18 cellular contexts compared by ENCODE assay signal in genomic region chr14:61203059-61203753, GRCh38.
DNase-seq lines count a peak whose midpoint lies in the region; ATAC-seq and FAIRE-seq lines count a peak whose summit lies in the region.
"Had no signal": no experiment of that assay in that cellular context is flagged by ENCODE, and none has a peak within 500 bp of the region (broad histone marks: within the 10 kb centered on the region; RNA-seq: fewer than 3 reads in every experiment).

No MANE protein-coding gene starts in this region.

- DNase-seq in NCI-H1092 treated with DMSO at 0.1 percent for 48 hours (lab: John Stamatoyannopoulos, UW) (peak; percentile 97), NCI-H510A (lab: John Stamatoyannopoulos, UW) (peak; percentile 68), mesendoderm (peak; percentile 15), substantia nigra (lab: John Stamatoyannopoulos, UW) (no peak), left colon (no peak), OCI-M1 (lab: John Stamatoyannopoulos, UW) (no peak)
- DNase-seq: activated CD4-positive, alpha-beta T cell treated with anti-CD3 and anti-CD28 coated beads for 4 hours; activated naive CD4-positive, alpha-beta T cell treated with anti-CD3 and anti-CD28 coated beads, Interleukin-2, amount 50 U/mL, for 16 hours; CD4-positive, alpha-beta memory T cell; colonic mucosa; EL; foreskin melanocyte; left ventricle myocardium superior; stimulated activated naive CD8-positive, alpha-beta T cell treated with anti-CD3 and anti-CD28 coated beads, Interleukin-15, Interleukin-2, amounts not matched to agents 100 U/mL and 50 U/mL, for 24 hours had no signal

- FAIRE-seq in A204.1 (lab: Jason Lieb, UNC): peak; percentile 90
- FAIRE-seq: endothelial cell of umbilical vein had no signal

- H3K27me3 ChIP-seq in mesendoderm (ENCODE audit: insufficient read depth, low read length, poor library complexity): no peaks in the 10 kb centered on the region
- H3K27me3 ChIP-seq: colonic mucosa, SJSA1 had no signal

- WGBS in mesendoderm (ENCODE audit: extremely low coverage, insufficient coverage, low lambda C conversion rate): no CpG with 5 or more reads among the region's 10 CpGs

- H3K4me1 ChIP-seq in mesendoderm (ENCODE audit: control insufficient read depth, low read depth, low read length): no peaks in the 10 kb centered on the region
- H3K4me1 ChIP-seq: colonic mucosa, SJSA1 had no signal

- H2AK5ac ChIP-seq in mesendoderm (ENCODE audit: low read length): no peak overlapping the region

- H2BK120ac ChIP-seq in mesendoderm (ENCODE audit: low read depth, low read length): no peak overlapping the region

- H2BK5ac ChIP-seq in mesendoderm (ENCODE audit: low read length): no peak overlapping the region

- no peak overlapping the region for H3K4me2 ChIP-seq in mesendoderm (ENCODE audit: low read length)

- H2BK15ac ChIP-seq in mesendoderm (replicated peaks; ENCODE audit: low read depth): no peak overlapping the region

- H4K8ac ChIP-seq in mesendoderm (ENCODE audit: low read depth, low read length): no peak overlapping the region

- no peak overlapping the region for H3K9ac ChIP-seq in mesendoderm (ENCODE audit: low read length)

- no peak overlapping the region for H3K56ac ChIP-seq in mesendoderm (ENCODE audit: low read length)

- H3K79me1 ChIP-seq in mesendoderm (ENCODE audit: low read length): no peaks in the 10 kb centered on the region

- no peak overlapping the region for H3K18ac ChIP-seq in mesendoderm (ENCODE audit: low read length)

- H3K36me3 ChIP-seq in mesendoderm (ENCODE audit: control insufficient read depth, insufficient read depth, low read length): no peaks in the 10 kb centered on the region
- H3K36me3 ChIP-seq: colonic mucosa, SJSA1 had no signal

- H3K4ac ChIP-seq in mesendoderm (ENCODE audit: low read depth, low read length): no peak overlapping the region

- no peak overlapping the region for H4K5ac ChIP-seq in mesendoderm (ENCODE audit: low read length)

- H3K23ac ChIP-seq in mesendoderm (ENCODE audit: low read length): no peak overlapping the region

- no peak overlapping the region for H3K4me3 ChIP-seq in mesendoderm (ENCODE audit: low read length)
- H3K4me3 ChIP-seq: colonic mucosa, SJSA1 had no signal

- H3K27ac ChIP-seq in mesendoderm (ENCODE audit: low read depth, low read length) (no peak overlapping the region), substantia nigra (ENCODE audit: low read depth, low read length, poor library complexity, severe bottlenecking) (no peak overlapping the region)
- H3K27ac ChIP-seq: colonic mucosa, SJSA1 had no signal

- intact Hi-C loops in left colon (cut with DNase I, micrococcal nuclease): no loop called here

- H3K79me2 ChIP-seq in mesendoderm (ENCODE audit: control insufficient read depth, insufficient read depth, low read length): no peaks in the 10 kb centered on the region

- ATAC-seq in left colon (no peak), GM18868 (IDR thresholded peaks at IDR 0.05; ENCODE audit: unreplicated experiment) (no peak)
- ATAC-seq: left ventricle myocardium superior; stimulated activated naive CD8-positive, alpha-beta T cell treated with anti-CD3 and anti-CD28 coated beads, Interleukin-15, Interleukin-2, amounts not matched to agents 100 U/mL and 50 U/mL, for 24 hours had no signal

Comparison
In these comparisons a context has a peak if more than half of its experiments do, and no peak if none do; other contexts are left out.
1. DNase-seq: peak in NCI-H1092 treated with DMSO at 0.1 percent for 48 hours (single experiment), NCI-H510A (single experiment) and mesendoderm (single experiment); none in substantia nigra (0 of 49), left colon (0 of 2) and OCI-M1 (single experiment).